Comparison of ENCODE assay signal across 10 cellular contexts in genomic region chr1:34781844-34782391, GRCh38. TPM values are rescaled to one million over a fixed set of nuclear protein-coding genes. Genes with fewer than 3 reads are reported as not detected.
DNase-seq lines count a peak whose midpoint lies in the region; ATAC-seq, FAIRE-seq and TF ChIP-seq lines count a peak whose summit lies in the region.
"Had no signal": no experiment of that assay in that cellular context is flagged by ENCODE, and none has a peak within 500 bp of the region (broad histone marks: within the 10 kb centered on the region; RNA-seq: fewer than 3 reads in every experiment).

No MANE protein-coding gene starts in this region.

- H3K9me3 Mint-ChIP-seq in GM23338 (no peaks in the 10 kb centered on the region), WTC11 (no peaks in the 10 kb centered on the region)

- peak overlapping the region; percentile 71 for H3K4me3 Mint-ChIP-seq in GM23338
- peak overlapping the region; percentile 68 for H3K4me3 Mint-ChIP-seq in WTC11

- H3K4me1 Mint-ChIP-seq in GM23338 = peaks cover 7% of the 10 kb centered on the region
- H3K4me1 Mint-ChIP-seq in WTC11 = peaks cover 9% of the 10 kb centered on the region; the same call in 1 of the 2 replicates

- H3K27ac ChIP-seq in GM23338 (ENCODE audit: low read depth) (no peak overlapping the region), iPS-18a (ENCODE audit: low read length) (no peak overlapping the region), prostate gland (peak overlapping the region; percentile 58 to 65)
- H3K27ac ChIP-seq: uterus had no signal

- no peaks in the 10 kb centered on the region for H3F3A ChIP-seq in GM23338 (replicated peaks; ENCODE audit: low read depth)

- H3K27me3 ChIP-seq in GM23338 (ENCODE audit: insufficient read depth) = peaks cover 37% of the 10 kb centered on the region
- H3K27me3 ChIP-seq in iPS-18a (ENCODE audit: control insufficient read depth, insufficient read depth, low read length) = peaks cover 53% of the 10 kb centered on the region
- H3K27me3 ChIP-seq in prostate gland (replicated peaks; ENCODE audit: insufficient read depth) = no peaks in the 10 kb centered on the region

- ATAC-seq in GM23338 = peak; percentile 52
- ATAC-seq in WTC11 = peak; percentile 41

- peaks cover 4% of the 10 kb centered on the region for H3K4me1 ChIP-seq in GM23338 (ENCODE audit: insufficient read depth)
- H3K4me1 ChIP-seq in iPS-18a (ENCODE audit: control insufficient read depth, low read depth, low read length) = peaks cover 6% of the 10 kb centered on the region
- peaks cover 6% of the 10 kb centered on the region for H3K4me1 ChIP-seq in prostate gland (replicated peaks)

- H3K27me3 Mint-ChIP-seq in GM23338 (ENCODE audit: insufficient read depth, low read depth, poor library complexity) = peaks cover 29% of the 10 kb centered on the region
- peaks cover 57% of the 10 kb centered on the region for H3K27me3 Mint-ChIP-seq in WTC11 (ENCODE audit: low read depth)

- no peaks in the 10 kb centered on the region for H3K36me3 ChIP-seq in GM23338 (ENCODE audit: insufficient read depth)
- no peaks in the 10 kb centered on the region for H3K36me3 ChIP-seq in iPS-18a (ENCODE audit: control insufficient read depth, low read depth, low read length)
- no peaks in the 10 kb centered on the region for H3K36me3 ChIP-seq in prostate gland
- H3K36me3 ChIP-seq: uterus had no signal

- CTCF ChIA-PET in WTC11 (lab: Charles Lee) = interaction anchor here (0.7 to 2.6 kb wide), 9 partner anchors 23 to 619 kb away, joined by 3 to 24 read pairs (median 4); partner anchors contain the start of genes GJB4, GJB5 and SMIM12

- H4K20me1 ChIP-seq in GM23338 (replicated peaks; ENCODE audit: insufficient read depth) = no peaks in the 10 kb centered on the region

- DNase-seq in GM23338 (ENCODE audit: low spot score) = peak; percentile 58
- no peak for DNase-seq in WTC11 (ENCODE audit: low spot score)
- peak; percentile 73 for DNase-seq in prostate gland (ENCODE audit: low spot score)
- no peak for DNase-seq in H4 (ENCODE audit: low spot score)
- DNase-seq in putamen (ENCODE audit: low spot score) = no peak
- DNase-seq in NCI-H2081 treated with DMSO at 0.1 percent for 48 hours (lab: John Stamatoyannopoulos, UW) = no peak
- DNase-seq in GM12892 (ENCODE audit: insufficient read length) = no peak
- DNase-seq: T-helper 1 cell, uterus had no signal

- no peaks in the 10 kb centered on the region for H3K79me2 ChIP-seq in GM23338 (replicated peaks; ENCODE audit: insufficient read depth)

- TF ChIP-seq CTCF in GM23338 (conservative IDR thresholded peaks at IDR 0.05; ENCODE audit: low read depth in 2 of 2) (peak; percentile 16 to 49; a peak in 3 of 4 replicates), WTC11 (IDR thresholded peaks at IDR 0.05) (no peak), prostate gland (IDR thresholded peaks at IDR 0.05) (peak in 1 of 4 experiments; percentile 18)

- no peaks in the 10 kb centered on the region for H3K9me2 ChIP-seq in GM23338 (ENCODE audit: insufficient read depth)

- H3K4me2 ChIP-seq in GM23338 = peak overlapping the region; percentile 93

- H3K36me3 Mint-ChIP-seq in GM23338 (ENCODE audit: low read depth) (no peaks in the 10 kb centered on the region), WTC11 (no peaks in the 10 kb centered on the region)

- H3K27ac Mint-ChIP-seq in GM23338 = no peak overlapping the region
- no peak overlapping the region for H3K27ac Mint-ChIP-seq in WTC11

- H3K9me3 ChIP-seq in iPS-18a (ENCODE audit: control insufficient read depth, low read depth, low read length) = no peaks in the 10 kb centered on the region
- H3K9me3 ChIP-seq in prostate gland = no peaks in the 10 kb centered on the region
- H3K9me3 ChIP-seq: uterus had no signal

- intact Hi-C loops in prostate gland (cut with DNase I) = no loop called here

- no peak overlapping the region for H3K9ac ChIP-seq in iPS-18a (ENCODE audit: low read length)

- H3K4me3 ChIP-seq in GM23338 = peak overlapping the region; percentile 85
- peak overlapping the region; percentile 77 for H3K4me3 ChIP-seq in iPS-18a (ENCODE audit: low read length)
- H3K4me3 ChIP-seq in prostate gland = peak overlapping the region; percentile 13 to 32

- 3% methylated on average over 16 of the region's 18 CpGs for WGBS in prostate gland

- peak; percentile 74 for TF ChIP-seq POLR2A in prostate gland (IDR thresholded peaks at IDR 0.05)
- TF ChIP-seq POLR2A in GM12892 (IDR thresholded peaks at IDR 0.05; ENCODE audit: low read depth, low read length) = no peak

- POLR2A ChIA-PET in WTC11 (lab: Charles Lee) = no interaction called here

- H2AFZ ChIP-seq in GM23338 = peak overlapping the region; percentile 100

- no peak for FAIRE-seq in GM12892 (lab: Jason Lieb, UNC)

TF ChIP-seq in GM23338, 12 proteins besides CTCF, POLR2A, EP300 and RAD21 (continues in another document):
- TF ChIP-seq ZNF331 (CRISPR knock-in tag; IDR thresholded peaks at IDR 0.05; ENCODE audit: low read depth) = no peak
- TF ChIP-seq, protein P1, sequence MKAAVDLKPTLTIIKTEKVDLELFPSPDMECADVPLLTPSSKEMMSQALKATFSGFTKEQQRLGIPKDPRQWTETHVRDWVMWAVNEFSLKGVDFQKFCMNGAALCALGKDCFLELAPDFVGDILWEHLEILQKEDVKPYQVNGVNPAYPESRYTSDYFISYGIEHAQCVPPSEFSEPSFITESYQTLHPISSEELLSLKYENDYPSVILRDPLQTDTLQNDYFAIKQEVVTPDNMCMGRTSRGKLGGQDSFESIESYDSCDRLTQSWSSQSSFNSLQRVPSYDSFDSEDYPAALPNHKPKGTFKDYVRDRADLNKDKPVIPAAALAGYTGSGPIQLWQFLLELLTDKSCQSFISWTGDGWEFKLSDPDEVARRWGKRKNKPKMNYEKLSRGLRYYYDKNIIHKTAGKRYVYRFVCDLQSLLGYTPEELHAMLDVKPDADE (IDR thresholded peaks at IDR 0.05) = no peak
- no peak for TF ChIP-seq NANOG (IDR thresholded peaks at IDR 0.05; ENCODE audit: borderline replicate concordance)

TF ChIP-seq in WTC11, 78 proteins besides CTCF, POLR2A, EP300 and RAD21 (continues in another document):
- TF ChIP-seq IRF1 (CRISPR knock-in tag; IDR thresholded peaks at IDR 0.05) = no peak
- TF ChIP-seq, protein P2, sequence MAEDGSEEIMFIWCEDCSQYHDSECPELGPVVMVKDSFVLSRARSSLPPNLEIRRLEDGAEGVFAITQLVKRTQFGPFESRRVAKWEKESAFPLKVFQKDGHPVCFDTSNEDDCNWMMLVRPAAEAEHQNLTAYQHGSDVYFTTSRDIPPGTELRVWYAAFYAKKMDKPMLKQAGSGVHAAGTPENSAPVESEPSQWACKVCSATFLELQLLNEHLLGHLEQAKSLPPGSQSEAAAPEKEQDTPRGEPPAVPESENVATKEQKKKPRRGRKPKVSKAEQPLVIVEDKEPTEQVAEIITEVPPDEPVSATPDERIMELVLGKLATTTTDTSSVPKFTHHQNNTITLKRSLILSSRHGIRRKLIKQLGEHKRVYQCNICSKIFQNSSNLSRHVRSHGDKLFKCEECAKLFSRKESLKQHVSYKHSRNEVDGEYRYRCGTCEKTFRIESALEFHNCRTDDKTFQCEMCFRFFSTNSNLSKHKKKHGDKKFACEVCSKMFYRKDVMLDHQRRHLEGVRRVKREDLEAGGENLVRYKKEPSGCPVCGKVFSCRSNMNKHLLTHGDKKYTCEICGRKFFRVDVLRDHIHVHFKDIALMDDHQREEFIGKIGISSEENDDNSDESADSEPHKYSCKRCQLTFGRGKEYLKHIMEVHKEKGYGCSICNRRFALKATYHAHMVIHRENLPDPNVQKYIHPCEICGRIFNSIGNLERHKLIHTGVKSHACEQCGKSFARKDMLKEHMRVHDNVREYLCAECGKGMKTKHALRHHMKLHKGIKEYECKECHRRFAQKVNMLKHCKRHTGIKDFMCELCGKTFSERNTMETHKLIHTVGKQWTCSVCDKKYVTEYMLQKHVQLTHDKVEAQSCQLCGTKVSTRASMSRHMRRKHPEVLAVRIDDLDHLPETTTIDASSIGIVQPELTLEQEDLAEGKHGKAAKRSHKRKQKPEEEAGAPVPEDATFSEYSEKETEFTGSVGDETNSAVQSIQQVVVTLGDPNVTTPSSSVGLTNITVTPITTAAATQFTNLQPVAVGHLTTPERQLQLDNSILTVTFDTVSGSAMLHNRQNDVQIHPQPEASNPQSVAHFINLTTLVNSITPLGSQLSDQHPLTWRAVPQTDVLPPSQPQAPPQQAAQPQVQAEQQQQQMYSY (CRISPR knock-in tag; IDR thresholded peaks at IDR 0.05) = no peak
- no peak for TF ChIP-seq RELA (CRISPR knock-in tag; IDR thresholded peaks at IDR 0.05; ENCODE audit: borderline replicate concordance)
- peak; percentile 14; the same call in 1 of the 2 replicates for TF ChIP-seq ZNF423 (CRISPR knock-in tag; IDR thresholded peaks at IDR 0.05)

RNA-seq across cellular contexts. Expression of gene GJB3, which starts 0.9 kb away (rescaled TPM):
- 0.31 and 0.50 TPM in 2 replicates for total RNA-seq in GM23338 (2014; rRNA removed; shearing (Covaris generic))
- 0.26 and 0.47 TPM in 2 replicates for polyA plus RNA-seq in GM23338 (2016; fragmentation: Nextera tagmentation; extraction: Ambion mirVana)
- total RNA-seq in WTC11 (2021) (0.34 to 0.48 TPM (median 0.46 TPM) in 3 replicates), prostate gland (1 to 10 TPM; 5.4 to 7.1 TPM)
- total RNA-seq in H4 (2014; rRNA removed; shearing (Covaris generic)) = not detected in 2 replicates
- polyA plus RNA-seq in GM12892 (2012; ENCODE audit: missing spikeins) = not detected

RNA-seq across cellular contexts. Expression of gene GJA4, which starts 10.9 kb away (rescaled TPM):
- total RNA-seq in GM23338 (2014; rRNA removed; shearing (Covaris generic)) = 1.7 and 2.2 TPM in 2 replicates
- polyA plus RNA-seq in GM23338 (2016; fragmentation: Nextera tagmentation; extraction: Ambion mirVana) = 0.82 and 0.95 TPM in 2 replicates
- total RNA-seq in WTC11 (2021) = 1.0 to 1.4 TPM (median 1.3 TPM) in 3 replicates
- 10 to 100 TPM in 1 of 2 donors, 1 to 10 TPM in 1; 3.8 to 15.9 TPM for total RNA-seq in prostate gland
- not detected in 2 replicates for total RNA-seq in H4 (2014; rRNA removed; shearing (Covaris generic))
- not detected for polyA plus RNA-seq in GM12892 (2012; ENCODE audit: missing spikeins)

RNA-seq across cellular contexts. Expression of gene GJB4, which starts 22.4 kb away (rescaled TPM):
- 0.07 TPM in 1 of 2 replicates, not detected in the other for total RNA-seq in GM23338 (2014; rRNA removed; shearing (Covaris generic))
- not detected in 2 replicates for polyA plus RNA-seq in GM23338 (2016; fragmentation: Nextera tagmentation; extraction: Ambion mirVana)
- 0.07 to 0.23 TPM (median 0.09 TPM) in 3 replicates for total RNA-seq in WTC11 (2021)
- total RNA-seq in prostate gland = 1 to 10 TPM; 1.3 to 2.4 TPM
- total RNA-seq in H4 (2014; rRNA removed; shearing (Covaris generic)) = not detected in 2 replicates
- not detected for polyA plus RNA-seq in GM12892 (2012; ENCODE audit: missing spikeins)
- total RNA-seq: uterus had no signal

RNA-seq across cellular contexts. Expression of gene GJB5, which starts 27.1 kb away (rescaled TPM):
- 0.50 and 1.4 TPM in 2 replicates for total RNA-seq in GM23338 (2014; rRNA removed; shearing (Covaris generic))
- 0.64 TPM in 1 of 2 replicates, not detected in the other for polyA plus RNA-seq in GM23338 (2016; fragmentation: Nextera tagmentation; extraction: Ambion mirVana)
- 0.55 to 0.96 TPM (median 0.89 TPM) in 3 replicates for total RNA-seq in WTC11 (2021)
- total RNA-seq in prostate gland = 1 to 10 TPM; 6.5 to 6.9 TPM
- total RNA-seq in H4 (2014; rRNA removed; shearing (Covaris generic)) = not detected in 2 replicates
- not detected for polyA plus RNA-seq in GM12892 (2012; ENCODE audit: missing spikeins)

Comparison
In these comparisons a context has a peak if more than half of its experiments do, and no peak if none do; other contexts are left out.
1. DNase-seq: peak in GM23338 (single experiment) and prostate gland (single experiment); none in WTC11 (single experiment), H4 (single experiment), putamen (single experiment), NCI-H2081 treated with DMSO at 0.1 percent for 48 hours (single experiment) and GM12892 (single experiment).
2. H3K27ac ChIP-seq: peak in prostate gland (2 of 2); none in GM23338 (single experiment) and iPS-18a (single experiment).
3. H3K4me3 ChIP-seq: peak in every context shown above with its lines; median percentile 85 in GM23338; 77 in iPS-18a; 22 in prostate gland.